In genomic region chr17:51150932-51151331, GRCh38 we compare ENCODE assay signal across 1 cellular context.
TF ChIP-seq lines count a peak whose summit lies in the region.

No MANE protein-coding gene starts in this region.

TF ChIP-seq in HCT116, 20 proteins besides CTCF, POLR2A, EP300 and RAD21 (continued from another document):
- TF ChIP-seq ZBTB33 (IDR thresholded peaks at IDR 0.05; ENCODE audit: extremely low read depth, insufficient replicate concordance, low read length): no peak
- TF ChIP-seq REST (IDR thresholded peaks at IDR 0.05; ENCODE audit: low read depth): no peak
- no peak for TF ChIP-seq EGR1 (IDR thresholded peaks at IDR 0.05; ENCODE audit: low read depth)
- no peak for TF ChIP-seq SRF (IDR thresholded peaks at IDR 0.05; ENCODE audit: low read depth)
- TF ChIP-seq CEBPB (IDR thresholded peaks at IDR 0.05; ENCODE audit: low read depth): no peak
